1 cellular context compared by ENCODE assay signal in the genomic region with DNA sequence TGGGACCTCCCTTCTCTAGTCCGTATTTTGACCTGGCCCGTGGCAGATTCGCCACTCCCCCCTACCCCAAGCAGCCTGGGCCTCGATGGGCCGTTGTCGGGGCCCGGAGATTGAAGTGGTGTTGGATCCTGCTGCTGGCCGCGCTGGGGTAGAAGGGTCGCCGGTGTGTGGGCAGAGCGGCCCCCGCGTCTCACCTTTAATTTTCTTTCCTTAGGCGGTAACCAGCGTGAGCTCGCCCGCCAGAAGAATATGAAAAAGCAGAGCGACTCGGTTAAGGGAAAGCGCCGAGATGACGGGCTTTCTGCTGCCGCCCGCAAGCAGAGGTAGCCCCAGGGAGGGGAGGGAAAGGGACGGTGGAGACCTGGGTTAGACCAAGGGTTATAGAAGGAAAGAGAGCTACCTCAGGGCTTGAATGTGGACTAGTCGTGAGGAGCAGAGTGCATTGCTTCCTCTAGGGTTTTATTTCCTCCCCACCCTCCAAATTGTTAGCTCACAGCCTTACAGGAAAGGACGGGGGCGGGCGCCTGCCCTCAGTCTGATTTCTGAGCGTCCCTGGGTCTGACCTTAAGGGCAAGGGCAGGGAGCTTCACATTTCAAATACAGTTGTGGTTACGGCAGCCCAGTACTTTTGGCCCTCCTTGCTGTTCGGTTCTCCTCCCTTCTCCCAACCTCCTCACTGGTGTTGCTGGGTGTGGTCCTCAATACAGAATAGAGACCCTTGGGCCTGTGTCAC.
TF ChIP-seq lines count a peak whose summit lies in the region.

No MANE protein-coding gene starts in this region.

TF ChIP-seq in SK-N-SH, 30 proteins besides CTCF, POLR2A, EP300 and RAD21 (continued from another document):
- TF ChIP-seq, protein P1, sequence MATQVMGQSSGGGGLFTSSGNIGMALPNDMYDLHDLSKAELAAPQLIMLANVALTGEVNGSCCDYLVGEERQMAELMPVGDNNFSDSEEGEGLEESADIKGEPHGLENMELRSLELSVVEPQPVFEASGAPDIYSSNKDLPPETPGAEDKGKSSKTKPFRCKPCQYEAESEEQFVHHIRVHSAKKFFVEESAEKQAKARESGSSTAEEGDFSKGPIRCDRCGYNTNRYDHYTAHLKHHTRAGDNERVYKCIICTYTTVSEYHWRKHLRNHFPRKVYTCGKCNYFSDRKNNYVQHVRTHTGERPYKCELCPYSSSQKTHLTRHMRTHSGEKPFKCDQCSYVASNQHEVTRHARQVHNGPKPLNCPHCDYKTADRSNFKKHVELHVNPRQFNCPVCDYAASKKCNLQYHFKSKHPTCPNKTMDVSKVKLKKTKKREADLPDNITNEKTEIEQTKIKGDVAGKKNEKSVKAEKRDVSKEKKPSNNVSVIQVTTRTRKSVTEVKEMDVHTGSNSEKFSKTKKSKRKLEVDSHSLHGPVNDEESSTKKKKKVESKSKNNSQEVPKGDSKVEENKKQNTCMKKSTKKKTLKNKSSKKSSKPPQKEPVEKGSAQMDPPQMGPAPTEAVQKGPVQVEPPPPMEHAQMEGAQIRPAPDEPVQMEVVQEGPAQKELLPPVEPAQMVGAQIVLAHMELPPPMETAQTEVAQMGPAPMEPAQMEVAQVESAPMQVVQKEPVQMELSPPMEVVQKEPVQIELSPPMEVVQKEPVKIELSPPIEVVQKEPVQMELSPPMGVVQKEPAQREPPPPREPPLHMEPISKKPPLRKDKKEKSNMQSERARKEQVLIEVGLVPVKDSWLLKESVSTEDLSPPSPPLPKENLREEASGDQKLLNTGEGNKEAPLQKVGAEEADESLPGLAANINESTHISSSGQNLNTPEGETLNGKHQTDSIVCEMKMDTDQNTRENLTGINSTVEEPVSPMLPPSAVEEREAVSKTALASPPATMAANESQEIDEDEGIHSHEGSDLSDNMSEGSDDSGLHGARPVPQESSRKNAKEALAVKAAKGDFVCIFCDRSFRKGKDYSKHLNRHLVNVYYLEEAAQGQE (IDR thresholded peaks at IDR 0.05; ENCODE audit: low read depth, low read length), result no peak
- TF ChIP-seq TEAD4 (IDR thresholded peaks at IDR 0.05; ENCODE audit: borderline replicate concordance, insufficient read depth) (no peak), POLR2AphosphoS5 (IDR thresholded peaks at IDR 0.05; ENCODE audit: low read depth, low read length) (no peak), MXI1 (IDR thresholded peaks at IDR 0.05; ENCODE audit: low read depth, low read length) (no peak), SIN3A (IDR thresholded peaks at IDR 0.05; ENCODE audit: borderline replicate concordance, low read depth, low read length) (no peak), ELF1 (IDR thresholded peaks at IDR 0.05) (no peak), GATA2 (CRISPR knock-in tag; IDR thresholded peaks at IDR 0.05) (no peak), FOXM1 (IDR thresholded peaks at IDR 0.05; ENCODE audit: low read depth) (no peak), NRF1 (IDR thresholded peaks at IDR 0.05; ENCODE audit: low read depth, low read length) (no peak), RCOR1 (IDR thresholded peaks at IDR 0.05; ENCODE audit: low read length) (no peak), JUND (IDR thresholded peaks at IDR 0.05) (no peak), EZH2phosphoT487 (IDR thresholded peaks at IDR 0.05; ENCODE audit: borderline replicate concordance, low read depth) (no peak)
